12 cellular contexts compared by ENCODE assay signal in the genomic region with DNA sequence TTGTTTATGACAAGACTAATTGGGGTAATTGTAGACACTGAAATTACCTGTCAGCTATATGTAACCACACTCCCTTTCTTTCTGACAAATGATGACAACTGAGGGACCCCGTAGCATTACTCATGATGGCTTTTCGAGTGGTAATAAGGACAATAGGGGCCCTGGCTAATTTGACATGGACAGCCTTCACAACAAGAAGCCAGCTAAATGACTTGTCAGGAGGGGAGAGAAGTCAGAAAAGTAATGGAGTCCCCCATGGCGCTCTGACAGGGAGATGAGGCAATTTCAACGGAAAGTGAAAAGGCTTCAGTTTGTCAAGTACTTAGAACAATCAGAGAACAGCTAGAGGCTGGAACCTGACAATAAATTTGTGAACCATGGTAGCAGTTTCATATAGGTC.
A peak's percentile ranks its signal among the peaks of the same experiment; 100 is the strongest.
DNase-seq lines count a peak whose midpoint lies in the region; ATAC-seq and TF ChIP-seq lines count a peak whose summit lies in the region.
"Had no signal": no experiment of that assay in that cellular context is flagged by ENCODE, and none has a peak within 500 bp of the region (broad histone marks: within the 10 kb centered on the region; RNA-seq: fewer than 3 reads in every experiment).

No MANE protein-coding gene starts in this region.

- no peak overlapping the region for H3K27ac ChIP-seq in neural cell (ENCODE audit: low read length)
- no peak overlapping the region for H3K27ac ChIP-seq in esophagus muscularis mucosa (replicated peaks in 1 of 4)
- H3K27ac ChIP-seq: BLaER1 had no signal

- intact Hi-C loops in esophagus muscularis mucosa (cut with DNase I): no loop called here

- TF ChIP-seq POLR2A in esophagus muscularis mucosa (IDR thresholded peaks at IDR 0.05; ENCODE audit: low read depth): no peak

- H3K4me3 ChIP-seq in neural cell (ENCODE audit: low read length): peak overlapping the region; percentile 9
- no peak overlapping the region for H3K4me3 ChIP-seq in esophagus muscularis mucosa
- H3K4me3 ChIP-seq: BLaER1 had no signal

- H3K4me1 ChIP-seq in esophagus muscularis mucosa: no peaks in the 10 kb centered on the region
- H3K4me1 ChIP-seq: BLaER1 had no signal

- H3K36me3 ChIP-seq in neural cell (ENCODE audit: insufficient read depth, low read length) (no peaks in the 10 kb centered on the region), esophagus muscularis mucosa (peaks cover 0 to 6% (median 0%) of the 10 kb centered on the region in 4 donors)

- no peak overlapping the region for H2AFZ ChIP-seq in neural cell (ENCODE audit: low read depth, low read length)

- no peaks in the 10 kb centered on the region for H3K79me2 ChIP-seq in neural cell (replicated peaks; ENCODE audit: insufficient read depth, low read length)

- no peaks in the 10 kb centered on the region for H4K20me1 ChIP-seq in neural cell (ENCODE audit: insufficient read depth)
- H4K20me1 ChIP-seq: BLaER1 had no signal

- no peak for TF ChIP-seq RAD21 in neural cell (conservative IDR thresholded peaks at IDR 0.05)

- DNase-seq in NCI-H1417 (lab: John Stamatoyannopoulos, UW): peak in 2 of 3 experiments; percentile 79 to 98
- peak; percentile 62 to 89 for DNase-seq in NCI-H2081 (lab: John Stamatoyannopoulos, UW)
- peak; percentile 76 for DNase-seq in NCI-H748 treated with DMSO at 0.1 percent for 48 hours (lab: John Stamatoyannopoulos, UW)
- DNase-seq in esophagus muscularis mucosa (ENCODE audit: extremely low spot score): no peak
- no peak for DNase-seq in DMS79 treated with DMSO at 0.1 percent for 48 hours (lab: John Stamatoyannopoulos, UW)
- DNase-seq: DMS 273 treated with DMSO at 0.1 percent for 48 hours, KG1, NCI-H187, NCI-H82 had no signal

- WGBS in esophagus muscularis mucosa: 93% methylated on average over 4 of the region's 4 CpGs

- no peaks in the 10 kb centered on the region for H3K9me2 ChIP-seq in neural cell (ENCODE audit: insufficient read depth, low read length)

- TF ChIP-seq EP300 in neural cell (conservative IDR thresholded peaks at IDR 0.05; ENCODE audit: poor library complexity, severe bottlenecking): peak; percentile 99
- no peak for TF ChIP-seq EP300 in esophagus muscularis mucosa (IDR thresholded peaks at IDR 0.05)

- peaks cover 10% of the 10 kb centered on the region for H3F3A ChIP-seq in neural cell (ENCODE audit: insufficient read depth, low read length, poor library complexity, severe bottlenecking)

- peak overlapping the region; percentile 9 for H3K4me2 ChIP-seq in neural cell (ENCODE audit: low read length)
- H3K4me2 ChIP-seq: BLaER1 had no signal

- no peaks in the 10 kb centered on the region for H3K27me3 ChIP-seq in neural cell (ENCODE audit: insufficient read depth, low read depth, low read length)
- H3K27me3 ChIP-seq in esophagus muscularis mucosa: no peaks in the 10 kb centered on the region
- H3K27me3 ChIP-seq: BLaER1 had no signal

- H3K9me3 ChIP-seq in neural cell (ENCODE audit: low read length) (no peaks in the 10 kb centered on the region), esophagus muscularis mucosa (no peaks in the 10 kb centered on the region)

- no peak overlapping the region for H3K9ac ChIP-seq in neural cell (ENCODE audit: low read length)
- H3K9ac ChIP-seq: BLaER1 had no signal

- no peak for ATAC-seq in HG02571 (IDR thresholded peaks at IDR 0.05; ENCODE audit: unreplicated experiment)

- TF ChIP-seq CTCF in neural cell (IDR thresholded peaks at IDR 0.05; ENCODE audit: poor library complexity, severe bottlenecking) (no peak), esophagus muscularis mucosa (IDR thresholded peaks at IDR 0.05) (no peak)

TF ChIP-seq in neural cell, 6 proteins besides CTCF, POLR2A, EP300 and RAD21:
- TF ChIP-seq MXI1 (conservative IDR thresholded peaks at IDR 0.05; ENCODE audit: poor library complexity, severe bottlenecking): peak; percentile 25
- TF ChIP-seq, protein P1, sequence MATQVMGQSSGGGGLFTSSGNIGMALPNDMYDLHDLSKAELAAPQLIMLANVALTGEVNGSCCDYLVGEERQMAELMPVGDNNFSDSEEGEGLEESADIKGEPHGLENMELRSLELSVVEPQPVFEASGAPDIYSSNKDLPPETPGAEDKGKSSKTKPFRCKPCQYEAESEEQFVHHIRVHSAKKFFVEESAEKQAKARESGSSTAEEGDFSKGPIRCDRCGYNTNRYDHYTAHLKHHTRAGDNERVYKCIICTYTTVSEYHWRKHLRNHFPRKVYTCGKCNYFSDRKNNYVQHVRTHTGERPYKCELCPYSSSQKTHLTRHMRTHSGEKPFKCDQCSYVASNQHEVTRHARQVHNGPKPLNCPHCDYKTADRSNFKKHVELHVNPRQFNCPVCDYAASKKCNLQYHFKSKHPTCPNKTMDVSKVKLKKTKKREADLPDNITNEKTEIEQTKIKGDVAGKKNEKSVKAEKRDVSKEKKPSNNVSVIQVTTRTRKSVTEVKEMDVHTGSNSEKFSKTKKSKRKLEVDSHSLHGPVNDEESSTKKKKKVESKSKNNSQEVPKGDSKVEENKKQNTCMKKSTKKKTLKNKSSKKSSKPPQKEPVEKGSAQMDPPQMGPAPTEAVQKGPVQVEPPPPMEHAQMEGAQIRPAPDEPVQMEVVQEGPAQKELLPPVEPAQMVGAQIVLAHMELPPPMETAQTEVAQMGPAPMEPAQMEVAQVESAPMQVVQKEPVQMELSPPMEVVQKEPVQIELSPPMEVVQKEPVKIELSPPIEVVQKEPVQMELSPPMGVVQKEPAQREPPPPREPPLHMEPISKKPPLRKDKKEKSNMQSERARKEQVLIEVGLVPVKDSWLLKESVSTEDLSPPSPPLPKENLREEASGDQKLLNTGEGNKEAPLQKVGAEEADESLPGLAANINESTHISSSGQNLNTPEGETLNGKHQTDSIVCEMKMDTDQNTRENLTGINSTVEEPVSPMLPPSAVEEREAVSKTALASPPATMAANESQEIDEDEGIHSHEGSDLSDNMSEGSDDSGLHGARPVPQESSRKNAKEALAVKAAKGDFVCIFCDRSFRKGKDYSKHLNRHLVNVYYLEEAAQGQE (IDR thresholded peaks at IDR 0.05; ENCODE audit: borderline replicate concordance): peak; percentile 69
- no peak for TF ChIP-seq EZH2 (IDR thresholded peaks at IDR 0.05; ENCODE audit: borderline replicate concordance, insufficient read depth, low read length, poor library complexity, severe bottlenecking)
- TF ChIP-seq SMC3 (conservative IDR thresholded peaks at IDR 0.05; ENCODE audit: poor library complexity): no peak
- TF ChIP-seq TAF1 (IDR thresholded peaks at IDR 0.05; ENCODE audit: low read depth): no peak
- peak; percentile 95 for TF ChIP-seq POLR2AphosphoS5 (IDR thresholded peaks at IDR 0.05)

Comparison
In these comparisons a context has a peak if more than half of its experiments do, and no peak if none do; other contexts are left out.
1. DNase-seq: peak in NCI-H1417 (2 of 3), NCI-H2081 (2 of 2) and NCI-H748 treated with DMSO at 0.1 percent for 48 hours (single experiment); none in esophagus muscularis mucosa (single experiment) and DMS79 treated with DMSO at 0.1 percent for 48 hours (single experiment).